Comparison of ENCODE assay signal across 1 cellular context in the genomic region with DNA sequence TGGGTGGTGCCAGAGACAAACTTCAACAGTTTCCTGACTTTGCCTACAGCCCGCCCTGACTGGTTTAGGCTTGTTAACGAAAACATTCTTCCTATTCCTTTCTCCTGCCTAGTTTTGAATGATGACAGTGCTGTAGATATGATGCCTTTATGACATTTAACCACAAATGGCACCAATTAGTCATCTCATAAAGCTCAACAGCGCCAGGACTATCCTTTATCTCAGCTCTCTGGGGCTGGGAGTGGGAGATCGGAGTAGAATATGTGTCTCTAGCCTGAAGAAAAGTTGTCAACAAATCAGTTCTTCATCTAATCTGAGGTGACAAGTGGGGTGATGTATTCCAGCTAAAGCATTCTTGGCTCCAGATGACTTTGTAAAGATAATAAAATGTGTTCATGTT.
TF ChIP-seq lines count a peak whose summit lies in the region.

No MANE protein-coding gene starts in this region.

TF ChIP-seq in H1, 55 proteins besides CTCF, POLR2A, EP300 and RAD21:
- TF ChIP-seq RBBP5 (IDR thresholded peaks at IDR 0.05; ENCODE audit: borderline replicate concordance, low read depth, low read length), result no peak
- no peak for TF ChIP-seq POLR2AphosphoS5 (IDR thresholded peaks at IDR 0.05; ENCODE audit: low read depth, low read length)
- TF ChIP-seq JUN (IDR thresholded peaks at IDR 0.05; ENCODE audit: low read depth, low read length), result no peak
- TF ChIP-seq PHF8 (conservative IDR thresholded peaks at IDR 0.05; ENCODE audit: low read depth, low read length), result no peak
- TF ChIP-seq KDM4A (IDR thresholded peaks at IDR 0.05; ENCODE audit: low read depth, low read length, severe bottlenecking), result no peak
- TF ChIP-seq CREB1 (IDR thresholded peaks at IDR 0.05), result no peak
- TF ChIP-seq GTF2F1 (IDR thresholded peaks at IDR 0.05; ENCODE audit: borderline replicate concordance, low read depth, low read length), result no peak
- TF ChIP-seq HDAC2 (IDR thresholded peaks at IDR 0.05; ENCODE audit: borderline replicate concordance in 1 of 2, low read depth in 2 of 2, low read length in 2 of 2), result no peak
- TF ChIP-seq TAF7 (optimal IDR thresholded peaks at IDR 0.05; ENCODE audit: borderline replicate concordance, low read depth, low read length), result no peak
- no peak for TF ChIP-seq KDM5A (IDR thresholded peaks at IDR 0.05; ENCODE audit: low read length)
- no peak for TF ChIP-seq CHD2 (IDR thresholded peaks at IDR 0.05; ENCODE audit: low read length)
- no peak for TF ChIP-seq SP4 (IDR thresholded peaks at IDR 0.05; ENCODE audit: low read length)
- TF ChIP-seq, protein P1, sequence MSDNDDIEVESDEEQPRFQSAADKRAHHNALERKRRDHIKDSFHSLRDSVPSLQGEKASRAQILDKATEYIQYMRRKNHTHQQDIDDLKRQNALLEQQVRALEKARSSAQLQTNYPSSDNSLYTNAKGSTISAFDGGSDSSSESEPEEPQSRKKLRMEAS (IDR thresholded peaks at IDR 0.05), result no peak
- TF ChIP-seq, protein P2, sequence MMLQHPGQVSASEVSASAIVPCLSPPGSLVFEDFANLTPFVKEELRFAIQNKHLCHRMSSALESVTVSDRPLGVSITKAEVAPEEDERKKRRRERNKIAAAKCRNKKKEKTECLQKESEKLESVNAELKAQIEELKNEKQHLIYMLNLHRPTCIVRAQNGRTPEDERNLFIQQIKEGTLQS (IDR thresholded peaks at IDR 0.05; ENCODE audit: insufficient read depth, low read depth, low read length), result no peak
- TF ChIP-seq RXRA (IDR thresholded peaks at IDR 0.05; ENCODE audit: insufficient read depth, low read depth, low read length), result no peak
- TF ChIP-seq SIX5 (IDR thresholded peaks at IDR 0.05; ENCODE audit: low read depth, low read length), result no peak
